16 cellular contexts compared by ENCODE assay signal in genomic region chr11:68007498-68008380, GRCh38. TPM values are rescaled to one million over a fixed set of nuclear protein-coding genes. Genes with fewer than 3 reads are reported as not detected.
DNase-seq lines count a peak whose midpoint lies in the region; ATAC-seq, FAIRE-seq and TF ChIP-seq lines count a peak whose summit lies in the region.
"Had no signal": no experiment of that assay in that cellular context is flagged by ENCODE, and none has a peak within 500 bp of the region (broad histone marks: within the 10 kb centered on the region; RNA-seq: fewer than 3 reads in every experiment).

No MANE protein-coding gene starts in this region.

- H4K91ac ChIP-seq in mesenchymal stem cell (ENCODE audit: low read length): peak overlapping the region; percentile 75

- H2BK120ac ChIP-seq in mesenchymal stem cell (ENCODE audit: low read depth, low read length): no peak overlapping the region

- no peak overlapping the region for H3K23ac ChIP-seq in mesenchymal stem cell (ENCODE audit: low read length in 2 of 2)

- CTCF ChIA-PET in A549 (lab: Yijun Ruan, JAX) (interaction anchor here (1.6 to 10.7 kb wide), 7 partner anchors 9 to 201 kb away, joined by 6 to 204 read pairs (median 9); no protein-coding TSS in a partner anchor), Panc1 (lab: Charles Lee) (interaction anchor here (1.0 kb wide), 1 partner anchor 52 kb away, joined by 4 read pairs; no protein-coding TSS in a partner anchor), PC-9 (lab: Charles Lee) (no interaction called here)

- peak overlapping the region; percentile 65 to 80 for H2BK12ac ChIP-seq in mesenchymal stem cell (ENCODE audit: low read length in 2 of 2)

- TF ChIP-seq RAD21 in A549 (conservative IDR thresholded peaks at IDR 0.05 in 1 of 2, IDR thresholded peaks at IDR 0.05 in 1 of 2): no peak

- H3K4ac ChIP-seq in mesenchymal stem cell (ENCODE audit: low read depth in 1 of 2, low read length in 2 of 2): peak overlapping the region in 1 of 2 experiments; percentile 1

- in situ Hi-C loops in Panc1 (cut with HindIII; ENCODE audit: low pct_unique_long_range_greater_than_20kb, low sequenced_read_pairs): no loop called here

- H3K36me3 ChIP-seq in Panc1 (ENCODE audit: control insufficient read depth, insufficient read depth, low read length) (no peaks in the 10 kb centered on the region), mesenchymal stem cell (ENCODE audit: control insufficient read depth in 1 of 2, insufficient read depth in 2 of 2, low read depth in 1 of 2, low read length in 2 of 2) (no peaks in the 10 kb centered on the region), PC-9 (ENCODE audit: low read depth) (no peaks in the 10 kb centered on the region)
- H3K36me3 ChIP-seq: heart right ventricle had no signal

- peak overlapping the region in 1 of 2 experiments; percentile 80 for H3K14ac ChIP-seq in mesenchymal stem cell (ENCODE audit: low read length in 2 of 2)

- H3F3A ChIP-seq in PC-9 (ENCODE audit: insufficient read depth, low read depth): peaks cover 52% of the 10 kb centered on the region

- H2BK15ac ChIP-seq in mesenchymal stem cell (ENCODE audit: low read depth, poor library complexity, severe bottlenecking): peak overlapping the region; percentile 26

- no peak overlapping the region for H3K4me3 ChIP-seq in A549
- H3K4me3 ChIP-seq in Panc1 (ENCODE audit: low read depth in 2 of 2, low read length in 2 of 2): no peak overlapping the region
- no peak overlapping the region for H3K4me3 ChIP-seq in mesenchymal stem cell (ENCODE audit: insufficient read depth in 1 of 2, low read depth in 1 of 2, low read length in 2 of 2)
- H3K4me3 ChIP-seq in PC-9: no peak overlapping the region
- H3K4me3 ChIP-seq: heart right ventricle had no signal

- H3K18ac ChIP-seq in mesenchymal stem cell (ENCODE audit: low read depth in 1 of 2, low read length in 2 of 2): peak overlapping the region in 1 of 2 experiments; percentile 61

- no peaks in the 10 kb centered on the region for H3K9me3 ChIP-seq in A549
- H3K9me3 ChIP-seq in Panc1 (ENCODE audit: control insufficient read depth, insufficient read depth, low read depth, low read length): no peaks in the 10 kb centered on the region
- no peaks in the 10 kb centered on the region for H3K9me3 ChIP-seq in mesenchymal stem cell (ENCODE audit: control insufficient read depth, low read length)
- no peaks in the 10 kb centered on the region for H3K9me3 ChIP-seq in PC-9 (ENCODE audit: insufficient read depth, low read depth)
- H3K9me3 ChIP-seq: heart right ventricle had no signal

- H3K4me1 ChIP-seq in A549: peaks cover 66% of the 10 kb centered on the region
- peaks cover 52% of the 10 kb centered on the region for H3K4me1 ChIP-seq in Panc1 (ENCODE audit: control insufficient read depth, insufficient read depth, low read length)
- H3K4me1 ChIP-seq in mesenchymal stem cell (ENCODE audit: control insufficient read depth, insufficient read depth, low read depth, low read length): peaks cover 52% of the 10 kb centered on the region
- H3K4me1 ChIP-seq in PC-9 (replicated peaks; ENCODE audit: insufficient read depth): peaks cover 48% of the 10 kb centered on the region

- WGBS in A549 (ENCODE audit: missing lambda C conversion rate): 87% methylated on average over 10 of the region's 16 CpGs
- 89% methylated on average over 16 of the region's 16 CpGs for WGBS in mesenchymal stem cell

- FAIRE-seq in A549 (lab: Jason Lieb, UNC): no peak

- TF ChIP-seq EP300 in A549 (IDR thresholded peaks at IDR 0.05): no peak

- peaks cover 18% of the 10 kb centered on the region; the same call in 1 of the 2 replicates for H3K79me2 ChIP-seq in PC-9 (ENCODE audit: low read depth)

- H3K27me3 ChIP-seq in Panc1 (ENCODE audit: control insufficient read depth, insufficient read depth, low read length) (no peaks in the 10 kb centered on the region), mesenchymal stem cell (ENCODE audit: control insufficient read depth in 1 of 2, insufficient read depth in 1 of 2, low read length in 2 of 2) (no peaks in the 10 kb centered on the region), PC-9 (ENCODE audit: insufficient read depth, low read depth) (no peaks in the 10 kb centered on the region)
- H3K27me3 ChIP-seq: heart right ventricle had no signal

- H3K9ac ChIP-seq in mesenchymal stem cell (ENCODE audit: low read length): no peak overlapping the region

- no peak overlapping the region for H2BK5ac ChIP-seq in mesenchymal stem cell (ENCODE audit: low read depth, low read length, poor library complexity, severe bottlenecking)

- H3K4me2 ChIP-seq in A549 (peak overlapping the region; percentile 96), mesenchymal stem cell (ENCODE audit: low read length, poor library complexity, severe bottlenecking) (no peak overlapping the region), PC-9 (no peak overlapping the region)

- no peak overlapping the region for H4K8ac ChIP-seq in mesenchymal stem cell (ENCODE audit: low read length)

- H3K9me2 ChIP-seq in PC-9 (ENCODE audit: insufficient read depth): no peaks in the 10 kb centered on the region

- peaks cover 12% of the 10 kb centered on the region for H3K79me1 ChIP-seq in mesenchymal stem cell (replicated peaks; ENCODE audit: low read length, poor library complexity, severe bottlenecking)

- BruUV-seq in Panc1 (replicated peaks; lab: Mats Ljungman, UMichigan) (no TSS peak), PC-9 (replicated peaks; lab: Mats Ljungman, UMichigan) (no TSS peak)

- TF ChIP-seq CTCF in A549 (IDR thresholded peaks at IDR 0.05) (no peak), Panc1 (IDR thresholded peaks at IDR 0.05) (no peak), PC-9 (conservative IDR thresholded peaks at IDR 0.05) (no peak)

- POLR2A ChIA-PET in A549 (lab: Yijun Ruan, JAX) (interaction anchor here (1.3 to 1.4 kb wide), 2 partner anchors 11 to 30 kb away, joined by 3 to 5 read pairs; no protein-coding TSS in a partner anchor), Panc1 (lab: Charles Lee) (no interaction called here), PC-9 (lab: Charles Lee; ENCODE audit: unreplicated experiment) (no interaction called here)

- H3K27ac ChIP-seq in A549 (peak overlapping the region; percentile 99 to 100), Panc1 (ENCODE audit: low read length) (peak overlapping the region; percentile 48; the same call in 1 of the 2 replicates), mesenchymal stem cell (ENCODE audit: low read length, poor library complexity, severe bottlenecking) (no peak overlapping the region), PC-9 (no peak overlapping the region)

- H2AK5ac ChIP-seq in mesenchymal stem cell (ENCODE audit: low read length, severe bottlenecking): peak overlapping the region; percentile 46

- DNase-seq in A549 (ENCODE audit: low read depth in 1 of 2, low spot score in 1 of 2): no peak
- DNase-seq in Panc1 (ENCODE audit: low read depth, low spot score): no peak
- no peak for DNase-seq in mesenchymal stem cell
- no peak for DNase-seq in occipital lobe (lab: John Stamatoyannopoulos, UW)
- no peak for DNase-seq in cortex of kidney (lab: John Stamatoyannopoulos, UW)
- DNase-seq in PC-9: no peak
- DNase-seq: activated CD4-positive, alpha-beta T cell treated with anti-CD3 and anti-CD28 coated beads for 1 hour; activated effector memory CD4-positive, alpha-beta T cell treated with anti-CD3 and anti-CD28 coated beads, Interleukin-2, amount 50 U/mL, for 16 hours; CD4-positive, CD25-positive, alpha-beta regulatory T cell; GOT3; KBM-7; NCI-H1048; stimulated activated CD4-positive, alpha-beta T cell treated with anti-CD3 and anti-CD28 coated beads, Interleukin-15, amount 100 ng/mL, for 24 hours; stimulated activated naive CD4-positive, alpha-beta T cell treated with Interleukin-2 at 50 U/mL for 16 hours had no signal

- no peak for TF ChIP-seq POLR2A in A549 (IDR thresholded peaks at IDR 0.05; ENCODE audit: low read length)

- H4K20me1 ChIP-seq in PC-9 (ENCODE audit: insufficient read depth): no peaks in the 10 kb centered on the region

- ATAC-seq in A549: no peak
- ATAC-seq in Panc1: no peak
- ATAC-seq: heart right ventricle had no signal

- intact Hi-C loops in Panc1 (cut with micrococcal nuclease; ENCODE audit: unreplicated experiment) (no loop called here), PC-9 (cut with micrococcal nuclease; ENCODE audit: unreplicated experiment) (no loop called here)

- H2AFZ ChIP-seq in mesenchymal stem cell (ENCODE audit: low read depth, low read length): no peak overlapping the region
- no peak overlapping the region for H2AFZ ChIP-seq in PC-9

RNA-seq across cellular contexts. Expression of gene ALDH3B1, which starts 2.4 kb away (rescaled TPM):
- polyA plus RNA-seq in A549 (2011; rRNA removed) (109 and 130 TPM in 2 replicates), A549 (2017; fragmentation: RNase III; extraction: RNeasy Plus Mini Kit Qiagen cat#74134 plus additional on column Dnase treatment) (93.7 to 104 TPM (median 94.4 TPM) in 3 replicates)
- 155 and 214 TPM in 2 replicates for polyA plus RNA-seq in A549 (2012; cell fraction: cytosol; rRNA removed)
- polyA plus RNA-seq in A549 (2012; cell fraction: nucleus; rRNA removed): 236 and 305 TPM in 2 replicates
- 46.0 and 65.0 TPM in 2 replicates for polyA minus RNA-seq in A549 (2011; rRNA and poly(A)+ RNA removed)
- total RNA-seq in Panc1 (2021; ENCODE audit: unreplicated experiment) (18.3 TPM), occipital lobe (0.94 TPM), PC-9 (2021) (98.1 and 104 TPM in 2 replicates)
- 25.3 TPM for polyA plus RNA-seq in Panc1 (2012; ENCODE audit: insufficient read length)
- polyA plus RNA-seq in mesenchymal stem cell (2013, experiment 1 of 2): 22.4 TPM
- 22.5 TPM for polyA plus RNA-seq in mesenchymal stem cell (2013, experiment 2 of 2)
- total RNA-seq: CD4-positive, CD25-positive, alpha-beta regulatory T cell had no signal
- polyA plus RNA-seq: CD4-positive, CD25-positive, alpha-beta regulatory T cell; neural cell had no signal

RNA-seq across cellular contexts. Expression of gene UNC93B1, which starts 3.8 kb away (rescaled TPM):
- polyA plus RNA-seq in A549 (2011; rRNA removed) (49.4 and 55.5 TPM in 2 replicates), A549 (2017; fragmentation: RNase III; extraction: RNeasy Plus Mini Kit Qiagen cat#74134 plus additional on column Dnase treatment) (43.7 to 51.2 TPM (median 47.1 TPM) in 3 replicates)
- 69.3 and 103 TPM in 2 replicates for polyA plus RNA-seq in A549 (2012; cell fraction: cytosol; rRNA removed)
- polyA plus RNA-seq in A549 (2012; cell fraction: nucleus; rRNA removed): 270 and 373 TPM in 2 replicates
- polyA minus RNA-seq in A549 (2011; rRNA and poly(A)+ RNA removed): 103 and 125 TPM in 2 replicates
- total RNA-seq in Panc1 (2021; ENCODE audit: unreplicated experiment) (54.1 TPM), occipital lobe (4.1 TPM), PC-9 (2021) (75.5 and 94.4 TPM in 2 replicates)
- polyA plus RNA-seq in Panc1 (2012; ENCODE audit: insufficient read length): 74.9 TPM
- 12.1 TPM for polyA plus RNA-seq in mesenchymal stem cell (2013, experiment 1 of 2)
- polyA plus RNA-seq in mesenchymal stem cell (2013, experiment 2 of 2): 11.5 TPM

RNA-seq across cellular contexts. Expression of gene NDUFS8, which starts 22.7 kb away (rescaled TPM):
- polyA plus RNA-seq in A549 (2011; rRNA removed): 71.0 and 73.7 TPM in 2 replicates
- polyA plus RNA-seq in A549 (2012; cell fraction: cytosol; rRNA removed): 361 and 428 TPM in 2 replicates
- polyA plus RNA-seq in A549 (2012; cell fraction: nucleus; rRNA removed): 379 and 494 TPM in 2 replicates
- polyA plus RNA-seq in A549 (2017; fragmentation: RNase III; extraction: RNeasy Plus Mini Kit Qiagen cat#74134 plus additional on column Dnase treatment): 283 to 300 TPM (median 298 TPM) in 3 replicates
- polyA minus RNA-seq in A549 (2011; rRNA and poly(A)+ RNA removed): 93.4 and 105 TPM in 2 replicates
- total RNA-seq in Panc1 (2021; ENCODE audit: unreplicated experiment): 289 TPM
- polyA plus RNA-seq in Panc1 (2012; ENCODE audit: insufficient read length): 558 TPM
- polyA plus RNA-seq in mesenchymal stem cell (2013, experiment 1 of 2): 104 TPM
- polyA plus RNA-seq in mesenchymal stem cell (2013, experiment 2 of 2): 106 TPM
- total RNA-seq in occipital lobe: 42.3 TPM
- total RNA-seq in PC-9 (2021): 270 and 275 TPM in 2 replicates

RNA-seq across cellular contexts. Expression of gene TCIRG1, which starts 31.1 kb away (rescaled TPM):
- polyA plus RNA-seq in A549 (2011; rRNA removed) (36.3 and 49.4 TPM in 2 replicates), A549 (2017; fragmentation: RNase III; extraction: RNeasy Plus Mini Kit Qiagen cat#74134 plus additional on column Dnase treatment) (94.9 to 120 TPM (median 115 TPM) in 3 replicates)
- polyA plus RNA-seq in A549 (2012; cell fraction: cytosol; rRNA removed): 99.5 and 132 TPM in 2 replicates
- 1,336 and 1,871 TPM in 2 replicates for polyA plus RNA-seq in A549 (2012; cell fraction: nucleus; rRNA removed)
- 33.0 and 50.4 TPM in 2 replicates for polyA minus RNA-seq in A549 (2011; rRNA and poly(A)+ RNA removed)
- total RNA-seq in Panc1 (2021; ENCODE audit: unreplicated experiment) (158 TPM), occipital lobe (3.1 TPM), PC-9 (2021) (125 and 175 TPM in 2 replicates)
- 192 TPM for polyA plus RNA-seq in Panc1 (2012; ENCODE audit: insufficient read length)
- 84.2 TPM for polyA plus RNA-seq in mesenchymal stem cell (2013, experiment 1 of 2)
- polyA plus RNA-seq in mesenchymal stem cell (2013, experiment 2 of 2): 79.4 TPM

Comparison
In these comparisons a context has a peak if more than half of its experiments do, and no peak if none do; other contexts are left out.
1. H3K27ac ChIP-seq: peak in A549 (2 of 2) and Panc1 (single experiment); none in mesenchymal stem cell (single experiment) and PC-9 (single experiment).
2. RNA of gene UNC93B1, which starts 3.8 kb away (total RNA-seq): 75.5 to 94.4 TPM in PC-9 and 54.1 TPM in Panc1 (single experiment); 4.1 TPM in occipital lobe (single experiment); every median in the first group is over 10 times any median in the second.